ENCODE assay signal across 31 cellular contexts in genomic region chr5:93145767-93146166, GRCh38.
DNase-seq lines count a peak whose midpoint lies in the region; FAIRE-seq and TF ChIP-seq lines count a peak whose summit lies in the region.
"Had no signal": no experiment of that assay in that cellular context is flagged by ENCODE, and none has a peak within 500 bp of the region (broad histone marks: within the 10 kb centered on the region; RNA-seq: fewer than 3 reads in every experiment).

No MANE protein-coding gene starts in this region.

- H2AFZ ChIP-seq in GM23248 = no peak overlapping the region
- peak overlapping the region; percentile 31 for H2AFZ ChIP-seq in astrocyte (ENCODE audit: low read depth, low read length)
- H2AFZ ChIP-seq in Karpas-422 (ENCODE audit: low read length) = no peak overlapping the region
- H2AFZ ChIP-seq: neural progenitor cell had no signal

- H3K36me3 ChIP-seq in GM23248 (ENCODE audit: low read depth) (no peaks in the 10 kb centered on the region), astrocyte (ENCODE audit: insufficient read depth, low read length) (no peaks in the 10 kb centered on the region), Karpas-422 (ENCODE audit: insufficient read depth, low read length) (no peaks in the 10 kb centered on the region)
- H3K36me3 ChIP-seq: esophagus squamous epithelium, left lung, neural progenitor cell, right atrium auricular region, spleen, vagina had no signal

- peak; percentile 29 for DNase-seq in GM23248
- peak; percentile 58 for DNase-seq in astrocyte (ENCODE audit: low read depth)
- DNase-seq in fibroblast of the aortic adventitia (ENCODE audit: low read depth) = peak; percentile 45
- DNase-seq in stromal cell of bone marrow (ENCODE audit: low read depth) = peak; percentile 67
- no peak for DNase-seq in Karpas-422
- no peak for DNase-seq in NCI-H2171 treated with DMSO at 0.1 percent for 48 hours (lab: John Stamatoyannopoulos, UW)
- DNase-seq in hippocampal formation (lab: John Stamatoyannopoulos, UW) = no peak
- DNase-seq: activated B cell treated with CpG ODN at 0.5 μM for 24 hours; activated CD8-positive, alpha-beta memory T cell treated with anti-CD3 and anti-CD28 coated beads, Interleukin-2, amount 10 ng/mL, durations not matched to agents 7 days and 5 days; activated gamma-delta T cell treated with Interleukin-2 at 50 U/mL for 16 hours; activated T-cell treated with anti-CD3 and anti-CD28 coated beads, Interleukin-2, amount 50 U/mL, for 4 hours; cerebellar nuclear complex; COR-L47; esophagus squamous epithelium; glutamatergic neuron; islet precursor cell; left lung; mesenchymal stem cell; NCI-H1092; NCI-H1694 treated with DMSO at 0.1 percent for 48 hours; NCI-H446 treated with DMSO at 0.1 percent for 48 hours; NCI-H774; spleen; stimulated activated naive CD8-positive, alpha-beta T cell treated with anti-CD3 and anti-CD28 coated beads, Interleukin-15, amount 100 ng/mL, for 72 hours; T-helper 1 cell had no signal

- no peaks in the 10 kb centered on the region for H3K27me3 Mint-ChIP-seq in astrocyte (ENCODE audit: low read depth, unreplicated experiment)
- H3K27me3 Mint-ChIP-seq: activated B cell treated with CpG ODN at 0.5 μM for 24 hours; activated CD8-positive, alpha-beta memory T cell treated with anti-CD3 and anti-CD28 coated beads, Interleukin-2, amount 10 ng/mL, durations not matched to agents 7 days and 5 days; stimulated activated naive CD8-positive, alpha-beta T cell treated with anti-CD3 and anti-CD28 coated beads, Interleukin-15, amount 100 ng/mL, for 72 hours had no signal

- no peak overlapping the region for H3K4me2 ChIP-seq in GM23248 (ENCODE audit: unreplicated experiment)
- H3K4me2 ChIP-seq in astrocyte (ENCODE audit: low read length) = peak overlapping the region; percentile 12
- no peak overlapping the region for H3K4me2 ChIP-seq in Karpas-422 (ENCODE audit: low read depth, low read length, poor library complexity, severe bottlenecking)
- H3K4me2 ChIP-seq: neural progenitor cell had no signal

- TF ChIP-seq CTCF in astrocyte (IDR thresholded peaks at IDR 0.05; ENCODE audit: insufficient read depth, low read depth, low read length) = no peak
- TF ChIP-seq CTCF in fibroblast of the aortic adventitia (IDR thresholded peaks at IDR 0.05; ENCODE audit: insufficient read depth, low read length) = no peak

- in situ Hi-C loops in GM23248 (cut with MboI) = no loop called here

- H3K27me3 ChIP-seq in GM23248 (replicated peaks; ENCODE audit: insufficient read depth) (no peaks in the 10 kb centered on the region), astrocyte (ENCODE audit: insufficient read depth, low read length) (no peaks in the 10 kb centered on the region), Karpas-422 (ENCODE audit: low read length) (no peaks in the 10 kb centered on the region)
- H3K27me3 ChIP-seq: esophagus squamous epithelium, left lung, neural progenitor cell, right atrium auricular region, spleen, vagina had no signal

- H3K4me1 Mint-ChIP-seq in astrocyte (ENCODE audit: low read depth, unreplicated experiment) = no peaks in the 10 kb centered on the region
- H3K4me1 Mint-ChIP-seq: activated B cell treated with CpG ODN at 0.5 μM for 24 hours; activated CD8-positive, alpha-beta memory T cell treated with anti-CD3 and anti-CD28 coated beads, Interleukin-2, amount 10 ng/mL, durations not matched to agents 7 days and 5 days; stimulated activated naive CD8-positive, alpha-beta T cell treated with anti-CD3 and anti-CD28 coated beads, Interleukin-15, amount 100 ng/mL, for 72 hours had no signal

- no peaks in the 10 kb centered on the region for H3K9me3 ChIP-seq in GM23248 (ENCODE audit: low read depth)
- H3K9me3 ChIP-seq in astrocyte (ENCODE audit: insufficient read depth, low read depth, low read length) = no peaks in the 10 kb centered on the region
- H3K9me3 ChIP-seq in Karpas-422 (ENCODE audit: low read length) = no peaks in the 10 kb centered on the region
- H3K9me3 ChIP-seq: esophagus squamous epithelium, left lung, right atrium auricular region, spleen, vagina had no signal

- H3K4me1 ChIP-seq in GM23248 (ENCODE audit: insufficient read depth) = peaks cover 8% of the 10 kb centered on the region
- peaks cover 8% of the 10 kb centered on the region for H3K4me1 ChIP-seq in astrocyte (ENCODE audit: insufficient read depth, low read length)
- H3K4me1 ChIP-seq in Karpas-422 (ENCODE audit: low read length) = no peaks in the 10 kb centered on the region
- H3K4me1 ChIP-seq: esophagus squamous epithelium, left lung, neural progenitor cell, right atrium auricular region, spleen had no signal

- H3K9ac ChIP-seq in GM23248 (no peak overlapping the region), astrocyte (ENCODE audit: low read length) (no peak overlapping the region), Karpas-422 (ENCODE audit: low read length) (no peak overlapping the region)
- H3K9ac ChIP-seq: neural progenitor cell had no signal

- no peaks in the 10 kb centered on the region for H4K20me1 ChIP-seq in GM23248 (ENCODE audit: insufficient read depth)
- no peaks in the 10 kb centered on the region for H4K20me1 ChIP-seq in astrocyte (ENCODE audit: insufficient read depth, low read length)
- no peaks in the 10 kb centered on the region for H4K20me1 ChIP-seq in Karpas-422 (ENCODE audit: insufficient read depth, low read depth, low read length)

- no peaks in the 10 kb centered on the region for H3F3A ChIP-seq in GM23248 (ENCODE audit: insufficient read depth)

- no peaks in the 10 kb centered on the region for H3K79me2 ChIP-seq in GM23248 (ENCODE audit: insufficient read depth)
- no peaks in the 10 kb centered on the region for H3K79me2 ChIP-seq in astrocyte (ENCODE audit: insufficient read depth, low read length)
- H3K79me2 ChIP-seq in Karpas-422 (ENCODE audit: low read length) = no peaks in the 10 kb centered on the region

- H3K4me3 Mint-ChIP-seq in astrocyte (ENCODE audit: unreplicated experiment) = no peak overlapping the region
- H3K4me3 Mint-ChIP-seq: activated B cell treated with CpG ODN at 0.5 μM for 24 hours; activated CD8-positive, alpha-beta memory T cell treated with anti-CD3 and anti-CD28 coated beads, Interleukin-2, amount 10 ng/mL, durations not matched to agents 7 days and 5 days; activated T-cell treated with anti-CD3 and anti-CD28 coated beads, Interleukin-2, amount 50 U/mL, for 4 hours; neural progenitor cell; stimulated activated naive CD8-positive, alpha-beta T cell treated with anti-CD3 and anti-CD28 coated beads, Interleukin-15, amount 100 ng/mL, for 72 hours had no signal

- H3K36me3 Mint-ChIP-seq in astrocyte (ENCODE audit: low read depth, unreplicated experiment) = no peaks in the 10 kb centered on the region
- H3K36me3 Mint-ChIP-seq: activated CD8-positive, alpha-beta memory T cell treated with anti-CD3 and anti-CD28 coated beads, Interleukin-2, amount 10 ng/mL, durations not matched to agents 7 days and 5 days; neural progenitor cell had no signal

- no peak overlapping the region for H3K27ac ChIP-seq in GM23248
- no peak overlapping the region for H3K27ac ChIP-seq in astrocyte (ENCODE audit: low read depth, low read length)
- H3K27ac ChIP-seq in Karpas-422 (ENCODE audit: low read length) = no peak overlapping the region
- H3K27ac ChIP-seq: C4-2B, esophagus squamous epithelium, left lung, neural progenitor cell, right atrium auricular region, spleen, vagina had no signal

- H3K27ac Mint-ChIP-seq in astrocyte (ENCODE audit: unreplicated experiment) = no peak overlapping the region
- H3K27ac Mint-ChIP-seq: activated B cell treated with CpG ODN at 0.5 μM for 24 hours; activated CD8-positive, alpha-beta memory T cell treated with anti-CD3 and anti-CD28 coated beads, Interleukin-2, amount 10 ng/mL, durations not matched to agents 7 days and 5 days; neural progenitor cell; stimulated activated naive CD8-positive, alpha-beta T cell treated with anti-CD3 and anti-CD28 coated beads, Interleukin-15, amount 100 ng/mL, for 72 hours had no signal

- peaks cover 2% of the 10 kb centered on the region for H3K9me3 Mint-ChIP-seq in astrocyte (ENCODE audit: unreplicated experiment)

- H3K4me3 ChIP-seq in GM23248 = no peak overlapping the region
- no peak overlapping the region for H3K4me3 ChIP-seq in astrocyte (ENCODE audit: insufficient read depth, low read depth, low read length)
- no peak overlapping the region for H3K4me3 ChIP-seq in fibroblast of the aortic adventitia (ENCODE audit: low read depth, low read length)
- H3K4me3 ChIP-seq in Karpas-422 (ENCODE audit: low read length) = no peak overlapping the region
- H3K4me3 ChIP-seq: esophagus squamous epithelium, left lung, neural progenitor cell, right atrium auricular region, spleen, vagina had no signal

- no peak for FAIRE-seq in astrocyte (lab: Jason Lieb, UNC)
- FAIRE-seq: endometrium, G401.6 had no signal

- H3K9me2 ChIP-seq in GM23248 (ENCODE audit: insufficient read depth) (no peaks in the 10 kb centered on the region), Karpas-422 (replicated peaks; ENCODE audit: insufficient read depth, low read length) (no peaks in the 10 kb centered on the region; the same call in 1 of the 2 replicates)

- WGBS in GM23248 (ENCODE audit: low coverage in 1 of 2, low lambda C conversion rate in 2 of 2, missing lambda C conversion rate in 2 of 2), 2 experiments = 52 to 57% methylated on average over 2 of the region's 2 CpGs

Comparison
In these comparisons a context has a peak if more than half of its experiments do, and no peak if none do; other contexts are left out.
1. DNase-seq: peak in GM23248 (single experiment), astrocyte (single experiment), fibroblast of the aortic adventitia (single experiment) and stromal cell of bone marrow (single experiment); none in Karpas-422 (single experiment), NCI-H2171 treated with DMSO at 0.1 percent for 48 hours (single experiment) and hippocampal formation (0 of 2).